In genomic region chr3:14537590-14538450, GRCh38 we compare ENCODE assay signal across 1 cellular context.
TF ChIP-seq lines count a peak whose summit lies in the region.

No MANE protein-coding gene starts in this region.

TF ChIP-seq in SK-N-SH, 30 proteins besides CTCF, POLR2A, EP300 and RAD21 (continued from another document):
- TF ChIP-seq, protein P1, sequence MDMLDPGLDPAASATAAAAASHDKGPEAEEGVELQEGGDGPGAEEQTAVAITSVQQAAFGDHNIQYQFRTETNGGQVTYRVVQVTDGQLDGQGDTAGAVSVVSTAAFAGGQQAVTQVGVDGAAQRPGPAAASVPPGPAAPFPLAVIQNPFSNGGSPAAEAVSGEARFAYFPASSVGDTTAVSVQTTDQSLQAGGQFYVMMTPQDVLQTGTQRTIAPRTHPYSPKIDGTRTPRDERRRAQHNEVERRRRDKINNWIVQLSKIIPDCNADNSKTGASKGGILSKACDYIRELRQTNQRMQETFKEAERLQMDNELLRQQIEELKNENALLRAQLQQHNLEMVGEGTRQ (IDR thresholded peaks at IDR 0.05; ENCODE audit: borderline replicate concordance, low read depth, low read length): peak; percentile 44; the same call in 1 of the 2 replicates
- TF ChIP-seq, protein P2, sequence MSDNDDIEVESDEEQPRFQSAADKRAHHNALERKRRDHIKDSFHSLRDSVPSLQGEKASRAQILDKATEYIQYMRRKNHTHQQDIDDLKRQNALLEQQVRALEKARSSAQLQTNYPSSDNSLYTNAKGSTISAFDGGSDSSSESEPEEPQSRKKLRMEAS (IDR thresholded peaks at IDR 0.05; ENCODE audit: low read depth): no peak
- TF ChIP-seq FOXJ3 (CRISPR knock-in tag; IDR thresholded peaks at IDR 0.05): no peak
- no peak for TF ChIP-seq JUND (IDR thresholded peaks at IDR 0.05)
- no peak for TF ChIP-seq PBX3 (IDR thresholded peaks at IDR 0.05)
- no peak for TF ChIP-seq NFIC (IDR thresholded peaks at IDR 0.05; ENCODE audit: borderline replicate concordance)
- TF ChIP-seq RFX5 (IDR thresholded peaks at IDR 0.05; ENCODE audit: low read length): no peak
- TF ChIP-seq, protein P3, sequence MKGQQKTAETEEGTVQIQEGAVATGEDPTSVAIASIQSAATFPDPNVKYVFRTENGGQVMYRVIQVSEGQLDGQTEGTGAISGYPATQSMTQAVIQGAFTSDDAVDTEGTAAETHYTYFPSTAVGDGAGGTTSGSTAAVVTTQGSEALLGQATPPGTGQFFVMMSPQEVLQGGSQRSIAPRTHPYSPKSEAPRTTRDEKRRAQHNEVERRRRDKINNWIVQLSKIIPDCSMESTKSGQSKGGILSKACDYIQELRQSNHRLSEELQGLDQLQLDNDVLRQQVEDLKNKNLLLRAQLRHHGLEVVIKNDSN (IDR thresholded peaks at IDR 0.05; ENCODE audit: borderline replicate concordance, low read depth): peak; percentile 66; the same call in 1 of the 2 replicates
- no peak for TF ChIP-seq RCOR1 (IDR thresholded peaks at IDR 0.05; ENCODE audit: low read length)
- no peak for TF ChIP-seq NRF1 (IDR thresholded peaks at IDR 0.05; ENCODE audit: low read depth, low read length)
- TF ChIP-seq YY1 (IDR thresholded peaks at IDR 0.05; ENCODE audit: low read depth): no peak
- no peak for TF ChIP-seq GABPA (IDR thresholded peaks at IDR 0.05; ENCODE audit: low read depth)
- TF ChIP-seq EZH2phosphoT487 (IDR thresholded peaks at IDR 0.05; ENCODE audit: borderline replicate concordance, low read depth): no peak
